In the genomic region with DNA sequence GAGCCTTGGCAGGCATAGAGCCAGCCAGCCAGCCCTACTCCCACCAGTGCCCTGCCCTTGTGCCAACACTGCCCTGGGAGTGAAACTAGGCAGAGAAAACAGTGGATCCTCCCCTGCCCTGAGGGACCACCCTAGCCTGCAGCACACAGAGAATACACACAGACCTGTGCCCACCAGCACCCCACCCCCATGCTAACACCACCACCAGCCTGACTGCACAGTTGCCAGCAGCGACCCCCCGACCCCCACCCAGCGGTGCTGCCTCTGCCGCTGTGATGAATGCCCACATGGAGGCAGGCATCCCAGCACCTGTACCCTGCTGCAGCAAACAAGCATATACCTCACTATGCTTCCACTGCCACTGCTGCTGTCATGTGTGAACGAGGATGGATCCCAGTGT, we compare ENCODE assay signal across 31 cellular contexts. TPM values are rescaled to one million over a fixed set of nuclear protein-coding genes. Genes with fewer than 3 reads are reported as not detected.
"Had no signal": no experiment of that assay in that cellular context is flagged by ENCODE, and none has a peak within 500 bp of the region (broad histone marks: within the 10 kb centered on the region; RNA-seq: fewer than 3 reads in every experiment).

No MANE protein-coding gene starts in this region.

- H3K4me1 ChIP-seq: adrenal gland, ascending aorta had no signal

- H3K4me3 ChIP-seq: adrenal gland, ascending aorta, cardiac muscle cell had no signal

- FAIRE-seq: TTC549 had no signal

- H3K9me3 ChIP-seq: adrenal gland, ascending aorta had no signal

- DNase-seq: activated CD4-positive, alpha-beta memory T cell treated with anti-CD3 and anti-CD28 coated beads, Interleukin-2, amount 10 ng/mL, durations not matched to agents 7 days and 5 days; activated CD4-positive, alpha-beta T cell treated with anti-CD3 and anti-CD28 coated beads for 1 hour; activated CD4-positive, alpha-beta T cell treated with anti-CD3 and anti-CD28 coated beads for 36 hours; activated CD4-positive, alpha-beta T cell treated with anti-CD3 and anti-CD28 coated beads for 48 hours; activated CD4-positive, alpha-beta T cell treated with anti-CD3 and anti-CD28 coated beads, Interleukin-2, amount 10 ng/mL, durations not matched to agents 7 days and 5 days; activated CD4-positive, alpha-beta T cell treated with anti-CD3 and anti-CD28 coated beads, Interleukin-2, amount 50 U/mL, for 48 hours; activated CD4-positive, CD25-positive, alpha-beta regulatory T cell; activated CD8-positive, alpha-beta memory T cell treated with anti-CD3 and anti-CD28 coated beads for 24 hours; activated CD8-positive, alpha-beta memory T cell treated with anti-CD3 and anti-CD28 coated beads, Interleukin-2, amount 10 ng/mL, durations not matched to agents 7 days and 5 days; activated CD8-positive, alpha-beta memory T cell treated with anti-CD3 and anti-CD28 coated beads, Interleukin-2, amount 50 U/mL, for 48 hours; activated CD8-positive, alpha-beta T cell treated with anti-CD3 and anti-CD28 coated beads, Interleukin-2, amount 10 ng/mL, durations not matched to agents 7 days and 5 days; activated effector memory CD4-positive, alpha-beta T cell treated with Interleukin-2 at 50 U/mL for 16 hours; activated gamma-delta T cell; activated naive CD4-positive, alpha-beta T cell treated with anti-CD3 and anti-CD28 coated beads, Interleukin-2, amount 10 ng/mL, durations not matched to agents 7 days and 5 days; activated naive CD4-positive, alpha-beta T cell treated with Interleukin-2 at 50 U/mL for 16 hours; activated naive CD8-positive, alpha-beta T cell treated with anti-CD3 and anti-CD28 coated beads, Interleukin-2, amount 10 ng/mL, durations not matched to agents 7 days and 5 days; activated T-cell treated with anti-CD3 and anti-CD28 coated beads, Interleukin-2, amount 50 U/mL, for 24 hours; activated T-cell treated with anti-CD3 and anti-CD28 coated beads, Interleukin-2, amount 50 U/mL, for 48 hours; adrenal gland; amniotic stem cell; central memory CD4-positive, alpha-beta T cell; T-helper 1 cell; T-helper 2 cell; T-helper 9 cell; WERI-Rb-1 had no signal

- ATAC-seq: activated CD4-positive, alpha-beta T cell treated with anti-CD3 and anti-CD28 coated beads for 36 hours; activated CD4-positive, CD25-positive, alpha-beta regulatory T cell treated with anti-CD3 and anti-CD28 coated beads, Interleukin-2, amount 50 U/mL, for 24 hours; activated CD8-positive, alpha-beta memory T cell treated with anti-CD3 and anti-CD28 coated beads, Interleukin-2, amount 10 ng/mL, durations not matched to agents 7 days and 5 days; activated CD8-positive, alpha-beta T cell treated with anti-CD3 and anti-CD28 coated beads, Interleukin-2, amount 10 ng/mL, durations not matched to agents 7 days and 5 days; WTC11 had no signal

- H3K36me3 ChIP-seq: adrenal gland, ascending aorta, cardiac muscle cell, WERI-Rb-1 had no signal

- H3K27me3 ChIP-seq: adrenal gland, ascending aorta, cardiac muscle cell had no signal

- H3K27ac ChIP-seq: adrenal gland, ascending aorta, cardiac muscle cell, WERI-Rb-1 had no signal

RNA-seq across cellular contexts. Expression of a gene that starts 21.6 kb away (rescaled TPM):
- total RNA-seq: activated CD4-positive, alpha-beta memory T cell treated with anti-CD3 and anti-CD28 coated beads, Interleukin-2, amount 10 ng/mL, durations not matched to agents 7 days and 5 days; activated CD4-positive, alpha-beta T cell treated with anti-CD3 and anti-CD28 coated beads for 36 hours; activated CD4-positive, alpha-beta T cell treated with anti-CD3 and anti-CD28 coated beads, Interleukin-2, amount 10 ng/mL, durations not matched to agents 7 days and 5 days; activated CD8-positive, alpha-beta memory T cell treated with anti-CD3 and anti-CD28 coated beads, Interleukin-2, amount 10 ng/mL, durations not matched to agents 7 days and 5 days; activated CD8-positive, alpha-beta T cell treated with anti-CD3 and anti-CD28 coated beads, Interleukin-2, amount 10 ng/mL, durations not matched to agents 7 days and 5 days; activated naive CD8-positive, alpha-beta T cell treated with anti-CD3 and anti-CD28 coated beads, Interleukin-2, amount 10 ng/mL, durations not matched to agents 7 days and 5 days; bronchial epithelial cell had no signal
